ENCODE assay signal across 8 cellular contexts in the genomic region with DNA sequence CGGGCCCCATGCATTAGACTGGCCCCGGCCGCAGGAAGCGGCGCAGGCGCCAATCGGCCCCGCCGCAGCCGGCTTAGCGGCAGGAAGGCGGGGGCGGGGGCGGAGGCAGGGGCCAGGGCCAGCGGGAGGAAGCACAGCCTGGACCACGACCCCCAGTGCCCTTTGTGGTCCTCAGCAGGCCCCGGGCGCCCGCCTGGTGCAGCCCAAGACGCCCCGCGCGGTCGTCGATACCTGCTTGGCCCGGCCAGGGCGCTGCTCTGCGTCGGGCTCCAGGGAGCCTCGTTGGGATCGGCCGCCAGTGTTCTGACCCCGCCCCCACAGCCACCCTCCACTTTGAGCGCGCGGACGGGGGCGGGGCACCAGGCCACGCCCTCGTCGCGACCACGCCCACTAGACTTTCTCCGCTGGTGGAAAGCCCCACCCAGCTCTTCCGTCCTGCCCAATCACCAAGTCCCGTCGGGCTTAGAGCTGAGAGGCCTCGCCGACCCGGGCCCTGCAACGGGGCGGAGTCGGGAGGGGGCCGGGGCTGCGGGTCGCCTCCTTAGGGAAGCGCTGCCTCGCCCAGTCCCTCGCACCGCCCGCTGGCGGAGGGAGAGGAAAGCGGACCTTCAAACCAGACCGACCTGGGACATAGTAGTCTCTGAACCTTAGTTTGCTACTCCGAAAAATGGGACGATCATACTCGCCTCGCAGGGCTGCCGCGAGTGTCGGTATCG. TPM values are rescaled to one million over a fixed set of nuclear protein-coding genes. Genes with fewer than 3 reads are reported as not detected.
DNase-seq lines count a peak whose midpoint lies in the region; ATAC-seq and TF ChIP-seq lines count a peak whose summit lies in the region.

A gene with protein sequence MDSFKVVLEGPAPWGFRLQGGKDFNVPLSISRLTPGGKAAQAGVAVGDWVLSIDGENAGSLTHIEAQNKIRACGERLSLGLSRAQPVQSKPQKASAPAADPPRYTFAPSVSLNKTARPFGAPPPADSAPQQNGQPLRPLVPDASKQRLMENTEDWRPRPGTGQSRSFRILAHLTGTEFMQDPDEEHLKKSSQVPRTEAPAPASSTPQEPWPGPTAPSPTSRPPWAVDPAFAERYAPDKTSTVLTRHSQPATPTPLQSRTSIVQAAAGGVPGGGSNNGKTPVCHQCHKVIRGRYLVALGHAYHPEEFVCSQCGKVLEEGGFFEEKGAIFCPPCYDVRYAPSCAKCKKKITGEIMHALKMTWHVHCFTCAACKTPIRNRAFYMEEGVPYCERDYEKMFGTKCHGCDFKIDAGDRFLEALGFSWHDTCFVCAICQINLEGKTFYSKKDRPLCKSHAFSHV (minus strand): TSS at position 308 of the 716 bp plus-strand sequence. CDS start 1,092 bp downstream, outside the sequence.

- H3K9me3 ChIP-seq in Caco-2 (no peaks in the 10 kb centered on the region), HUES48 (ENCODE audit: control insufficient read depth, insufficient read depth, low read length) (no peaks in the 10 kb centered on the region), NT2/D1 (ENCODE audit: insufficient read depth, low read length) (no peaks in the 10 kb centered on the region), endodermal cell (ENCODE audit: control insufficient read depth, low read length) (no peaks in the 10 kb centered on the region), mesodermal cell (ENCODE audit: control insufficient read depth, low read length) (no peaks in the 10 kb centered on the region)

- H3K36me3 ChIP-seq in Caco-2 (ENCODE audit: control insufficient read depth, insufficient read depth, low read length): peaks cover 4% of the 10 kb centered on the region
- H3K36me3 ChIP-seq in HUES48 (ENCODE audit: control insufficient read depth, insufficient read depth, low read length): peaks cover 23% of the 10 kb centered on the region
- peaks cover 41% of the 10 kb centered on the region for H3K36me3 ChIP-seq in NT2/D1 (ENCODE audit: insufficient read depth, insufficient read length, low read length)
- H3K36me3 ChIP-seq in endodermal cell (ENCODE audit: control insufficient read depth, insufficient read depth, low read length): peaks cover 35% of the 10 kb centered on the region
- H3K36me3 ChIP-seq in mesodermal cell (ENCODE audit: control insufficient read depth, insufficient read depth, low read length): peaks cover 30% of the 10 kb centered on the region

- H3K36me3 Mint-ChIP-seq in Caco-2 (ENCODE audit: insufficient read depth, unreplicated experiment): peaks cover 13% of the 10 kb centered on the region
- H3K36me3 Mint-ChIP-seq in activated CD8-positive, alpha-beta memory T cell treated with anti-CD3 and anti-CD28 coated beads, Interleukin-2, amount 10 ng/mL, durations not matched to agents 7 days and 5 days: peaks cover 2% of the 10 kb centered on the region
- peaks cover 22% of the 10 kb centered on the region for H3K36me3 Mint-ChIP-seq in endodermal cell (ENCODE audit: low read depth)

- intact Hi-C loops in Caco-2 (cut with micrococcal nuclease; ENCODE audit: unreplicated experiment): loop anchor here (1.0 to 2.0 kb wide), 5 partner anchors 25 to 185 kb away; a partner anchor contains a TSS

- peak within 1 kb of the TSS; percentile 93 for H3K9ac ChIP-seq in HUES48 (ENCODE audit: low read depth, low read length)
- peak within 1 kb of the TSS; percentile 98 for H3K9ac ChIP-seq in NT2/D1 (ENCODE audit: insufficient read length, low read depth)
- H3K9ac ChIP-seq in endodermal cell (ENCODE audit: extremely low read depth, low read length, poor library complexity, severe bottlenecking): peak within 1 kb of the TSS; percentile 71

- H3K4me3 ChIP-seq in Caco-2 (ENCODE audit: low read depth, low read length) (peak within 1 kb of the TSS; percentile 85), HUES48 (ENCODE audit: low read depth, low read length) (peak within 1 kb of the TSS; percentile 74), NT2/D1 (ENCODE audit: insufficient read length, low read depth) (peak within 1 kb of the TSS; percentile 85), endodermal cell (ENCODE audit: low read length) (peak within 1 kb of the TSS; percentile 92), mesodermal cell (ENCODE audit: extremely low read depth, insufficient read depth, low read length, poor library complexity, severe bottlenecking) (peak within 1 kb of the TSS; percentile 75)

- H3K27me3 Mint-ChIP-seq in Caco-2 (ENCODE audit: insufficient read depth, unreplicated experiment): peaks cover 11% of the 10 kb centered on the region
- H3K27me3 Mint-ChIP-seq in activated CD8-positive, alpha-beta memory T cell treated with anti-CD3 and anti-CD28 coated beads, Interleukin-2, amount 10 ng/mL, durations not matched to agents 7 days and 5 days: peaks cover 21% of the 10 kb centered on the region
- H3K27me3 Mint-ChIP-seq in endodermal cell (ENCODE audit: insufficient read depth): peaks cover 30% of the 10 kb centered on the region

- H3K27me3 ChIP-seq in Caco-2 (replicated peaks; ENCODE audit: control insufficient read depth, insufficient read depth, low read length): no peaks in the 10 kb centered on the region
- peaks cover 16% of the 10 kb centered on the region for H3K27me3 ChIP-seq in HUES48 (ENCODE audit: control insufficient read depth, insufficient read depth, low read length)
- peaks cover 11% of the 10 kb centered on the region for H3K27me3 ChIP-seq in NT2/D1 (ENCODE audit: insufficient read depth, insufficient read length)
- peaks cover 14% of the 10 kb centered on the region for H3K27me3 ChIP-seq in endodermal cell (ENCODE audit: control insufficient read depth, insufficient read depth, low read length, poor library complexity, severe bottlenecking)

- WGBS in endodermal cell (ENCODE audit: insufficient coverage in 1 of 2, insufficient read length in 1 of 2), 2 experiments: 0% methylated on average over 35 to 72 of the region's 72 CpGs
- 0% methylated on average over 59 to 70 of the region's 72 CpGs for WGBS in mesodermal cell (ENCODE audit: insufficient coverage in 2 of 2), 2 experiments

- peak; percentile 97 to 98 for DNase-seq in Caco-2
- DNase-seq in NT2/D1 (ENCODE audit: low read depth, low spot score): peak; percentile 93
- peak; percentile 96 for DNase-seq in activated CD8-positive, alpha-beta memory T cell treated with anti-CD3 and anti-CD28 coated beads, Interleukin-2, amount 10 ng/mL, durations not matched to agents 7 days and 5 days
- peak; percentile 98 for DNase-seq in endodermal cell
- peak; percentile 79 to 82 for DNase-seq in stimulated activated CD8-positive, alpha-beta memory T cell treated with anti-CD3 and anti-CD28 coated beads, Interleukin-15, amount 100 ng/mL, for 4 hours (ENCODE audit: low read depth in 2 of 2)

- peaks cover 27% of the 10 kb centered on the region for H3K4me1 Mint-ChIP-seq in Caco-2 (ENCODE audit: low read depth, unreplicated experiment)
- H3K4me1 Mint-ChIP-seq in activated CD8-positive, alpha-beta memory T cell treated with anti-CD3 and anti-CD28 coated beads, Interleukin-2, amount 10 ng/mL, durations not matched to agents 7 days and 5 days: peaks cover 44% of the 10 kb centered on the region
- peaks cover 24% of the 10 kb centered on the region for H3K4me1 Mint-ChIP-seq in endodermal cell

- POLR2A ChIA-PET in Caco-2 (lab: Charles Lee): interaction anchor here (0.6 to 1.8 kb wide), 15 partner anchors 9 to 410 kb away, joined by 3 to 8 read pairs (median 4); a partner anchor contains a TSS

- peak in 1 of 2 experiments; percentile 26 for TF ChIP-seq CTCF in Caco-2 (IDR thresholded peaks at IDR 0.05; ENCODE audit: insufficient read depth in 1 of 2, low read depth in 1 of 2, low read length in 1 of 2, severe bottlenecking in 1 of 2, unreplicated experiment in 1 of 2)
- peak; percentile 24 for TF ChIP-seq CTCF in endodermal cell (conservative IDR thresholded peaks at IDR 0.05)

- H3K4me1 ChIP-seq in Caco-2 (peaks cover 25% of the 10 kb centered on the region), HUES48 (ENCODE audit: control insufficient read depth, insufficient read depth, low read length) (peaks cover 41% of the 10 kb centered on the region), NT2/D1 (ENCODE audit: insufficient read depth, insufficient read length) (peaks cover 41% of the 10 kb centered on the region), endodermal cell (ENCODE audit: control insufficient read depth, insufficient read depth, low read length) (peaks cover 17% of the 10 kb centered on the region), mesodermal cell (ENCODE audit: control insufficient read depth, insufficient read depth, low read length, poor library complexity, severe bottlenecking) (peaks cover 60% of the 10 kb centered on the region)

- H3K27ac Mint-ChIP-seq in Caco-2 (ENCODE audit: unreplicated experiment): peak within 1 kb of the TSS; percentile 63
- H3K27ac Mint-ChIP-seq in activated CD8-positive, alpha-beta memory T cell treated with anti-CD3 and anti-CD28 coated beads, Interleukin-2, amount 10 ng/mL, durations not matched to agents 7 days and 5 days: peak within 1 kb of the TSS; percentile 72
- H3K27ac Mint-ChIP-seq in endodermal cell: peak within 1 kb of the TSS; percentile 94

- BruUV-seq in Caco-2 (replicated peaks; lab: Mats Ljungman, UMichigan): no TSS peak

- peak within 1 kb of the TSS; percentile 89 for H3K4me3 Mint-ChIP-seq in Caco-2 (ENCODE audit: unreplicated experiment)
- H3K4me3 Mint-ChIP-seq in activated CD8-positive, alpha-beta memory T cell treated with anti-CD3 and anti-CD28 coated beads, Interleukin-2, amount 10 ng/mL, durations not matched to agents 7 days and 5 days: peak within 1 kb of the TSS; percentile 82
- H3K4me3 Mint-ChIP-seq in endodermal cell: peak within 1 kb of the TSS; percentile 74

- H3K27ac ChIP-seq in HUES48 (ENCODE audit: low read depth, low read length): peak within 1 kb of the TSS; percentile 98
- H3K27ac ChIP-seq in endodermal cell (ENCODE audit: low read depth, low read length): peak within 1 kb of the TSS; percentile 93
- H3K27ac ChIP-seq in mesodermal cell (ENCODE audit: low read depth, low read length, severe bottlenecking): peak within 1 kb of the TSS; percentile 92

- H3K9me3 Mint-ChIP-seq in Caco-2 (ENCODE audit: unreplicated experiment) (no peaks in the 10 kb centered on the region), endodermal cell (no peaks in the 10 kb centered on the region)
- no peaks in the 10 kb centered on the region for H3K9me3 Mint-ChIP-seq in activated CD8-positive, alpha-beta memory T cell treated with anti-CD3 and anti-CD28 coated beads, Interleukin-2, amount 10 ng/mL, durations not matched to agents 7 days and 5 days (ENCODE audit: low read depth)

- peak; percentile 71 for ATAC-seq in GM21381 (IDR thresholded peaks at IDR 0.05; ENCODE audit: unreplicated experiment)
- ATAC-seq in activated CD8-positive, alpha-beta memory T cell treated with anti-CD3 and anti-CD28 coated beads, Interleukin-2, amount 10 ng/mL, durations not matched to agents 7 days and 5 days: peak; percentile 90

- CTCF ChIA-PET in Caco-2 (lab: Charles Lee): interaction anchor here (0.6 to 3.0 kb wide), 13 partner anchors 10 to 188 kb away, joined by 3 to 29 read pairs (median 6); no protein-coding TSS in a partner anchor
- CTCF ChIA-PET in activated CD8-positive, alpha-beta memory T cell treated with anti-CD3 and anti-CD28 coated beads, Interleukin-2, amount 10 ng/mL, durations not matched to agents 7 days and 5 days (lab: Charles Lee): interaction anchor here (0.6 to 19.2 kb wide), 11 partner anchors 9 to 194 kb away, joined by 3 to 193 read pairs (median 5); a partner anchor contains a TSS

RNA-seq across cellular contexts. Expression of the gene that starts here (rescaled TPM):
- total RNA-seq in Caco-2 (2022): 49.1 and 56.8 TPM in 2 replicates
- 10 to 100 TPM; 72.9 to 81.2 TPM for total RNA-seq in activated CD8-positive, alpha-beta memory T cell treated with anti-CD3 and anti-CD28 coated beads, Interleukin-2, amount 10 ng/mL, durations not matched to agents 7 days and 5 days
- total RNA-seq in endodermal cell: 100 to 1,000 TPM; 196 to 241 TPM
- polyA plus RNA-seq in endodermal cell (2013, experiment 1 of 2): 307 TPM
- 281 TPM for polyA plus RNA-seq in endodermal cell (2013, experiment 2 of 2)
- 284 TPM for polyA plus RNA-seq in mesodermal cell (2013, experiment 1 of 2)
- 227 TPM for polyA plus RNA-seq in mesodermal cell (2013, experiment 2 of 2)

Comparison
In these comparisons a context has a peak if more than half of its experiments do, and no peak if none do; other contexts are left out.
1. Peak in every context shown above with its lines: DNase-seq, ATAC-seq, H3K4me3 ChIP-seq and H3K27ac ChIP-seq.